24 cellular contexts compared by ENCODE assay signal in the genomic region with DNA sequence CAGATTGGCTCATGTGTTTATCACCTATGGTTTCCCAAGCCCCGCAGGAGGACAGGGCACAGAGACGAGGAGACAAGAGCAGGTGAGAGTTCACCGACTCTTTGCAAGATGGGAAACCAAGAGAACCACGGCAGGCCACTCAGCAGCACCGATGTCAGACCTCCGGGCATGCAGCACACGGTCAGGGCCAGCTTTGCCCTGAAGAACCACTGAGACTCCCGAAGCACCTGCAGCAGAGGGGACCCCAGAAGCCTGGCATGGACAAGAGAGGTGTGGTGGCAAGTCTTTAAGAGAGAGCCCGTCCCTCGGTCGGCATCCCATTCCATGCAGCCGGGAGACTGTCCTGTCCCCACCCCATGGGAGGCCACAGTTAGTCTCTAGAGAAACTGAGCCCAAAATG.
"Had no signal": no experiment of that assay in that cellular context is flagged by ENCODE, and none has a peak within 500 bp of the region (broad histone marks: within the 10 kb centered on the region; RNA-seq: fewer than 3 reads in every experiment).

No MANE protein-coding gene starts in this region.

- H3K27me3 ChIP-seq: ascending aorta, body of pancreas, MG63 had no signal

- H3K9me3 Mint-ChIP-seq: activated naive CD4-positive, alpha-beta T cell treated with anti-CD3 and anti-CD28 coated beads, Interleukin-2, amount 50 U/mL, for 72 hours; activated naive CD8-positive, alpha-beta T cell treated with anti-CD3 and anti-CD28 coated beads, Interleukin-2, amount 50 U/mL, for 24 hours had no signal

- H3K36me3 ChIP-seq: ascending aorta, MG63 had no signal

- H3K27ac Mint-ChIP-seq: activated CD4-positive, alpha-beta T cell treated with anti-CD3 and anti-CD28 coated beads for 36 hours; activated CD8-positive, alpha-beta T cell treated with anti-CD3 and anti-CD28 coated beads, Interleukin-2, amount 10 ng/mL, durations not matched to agents 7 days and 5 days; activated naive CD8-positive, alpha-beta T cell treated with anti-CD3 and anti-CD28 coated beads, Interleukin-2, amount 50 U/mL, for 24 hours had no signal

- ATAC-seq: activated CD4-positive, alpha-beta T cell treated with anti-CD3 and anti-CD28 coated beads for 36 hours; activated CD8-positive, alpha-beta T cell treated with anti-CD3 and anti-CD28 coated beads, Interleukin-2, amount 10 ng/mL, durations not matched to agents 7 days and 5 days; activated naive CD4-positive, alpha-beta T cell treated with anti-CD3 and anti-CD28 coated beads, Interleukin-2, amount 50 U/mL, for 72 hours; activated naive CD8-positive, alpha-beta T cell treated with anti-CD3 and anti-CD28 coated beads, Interleukin-2, amount 50 U/mL, for 24 hours; body of pancreas; Panc1 had no signal

- H3K4me3 ChIP-seq: ascending aorta, body of pancreas, MG63, SK-N-MC had no signal

- DNase-seq: activated CD4-positive, alpha-beta T cell treated with anti-CD3 and anti-CD28 coated beads for 36 hours; activated CD4-positive, CD25-positive, alpha-beta regulatory T cell; activated CD8-positive, alpha-beta T cell treated with anti-CD3 and anti-CD28 coated beads, Interleukin-2, amount 10 ng/mL, durations not matched to agents 7 days and 5 days; activated naive CD8-positive, alpha-beta T cell treated with anti-CD3 and anti-CD28 coated beads, Interleukin-2, amount 50 U/mL, for 24 hours; activated T-cell treated with anti-CD3 and anti-CD28 coated beads, Interleukin-2, amount 50 U/mL, for 48 hours; amniotic stem cell; body of pancreas; central memory CD4-positive, alpha-beta T cell; MG63; MV-4-11; NCI-H1105; NCI-H1436 treated with DMSO at 0.1 percent for 48 hours; NCI-H187; NCI-H2081; NCI-H510A treated with DMSO at 0.1 percent for 48 hours; NCI-H69; NK-92 treated with Interleukin-12 subunit alpha and Interleukin-12 subunit beta, amount 100 ng/mL, for 24 hours; OCI-M1; SW 1271; T-helper 9 cell had no signal

- H3K4me1 Mint-ChIP-seq: activated CD4-positive, alpha-beta T cell treated with anti-CD3 and anti-CD28 coated beads for 36 hours; activated naive CD8-positive, alpha-beta T cell treated with anti-CD3 and anti-CD28 coated beads, Interleukin-2, amount 50 U/mL, for 24 hours had no signal

- H3K27ac ChIP-seq: ascending aorta, body of pancreas, SK-N-MC had no signal

- H3K36me3 Mint-ChIP-seq: activated naive CD4-positive, alpha-beta T cell treated with anti-CD3 and anti-CD28 coated beads, Interleukin-2, amount 50 U/mL, for 72 hours had no signal

- H3K9me3 ChIP-seq: ascending aorta, body of pancreas had no signal

- H3K4me3 Mint-ChIP-seq: activated CD4-positive, alpha-beta T cell treated with anti-CD3 and anti-CD28 coated beads for 36 hours; activated CD8-positive, alpha-beta T cell treated with anti-CD3 and anti-CD28 coated beads, Interleukin-2, amount 10 ng/mL, durations not matched to agents 7 days and 5 days; activated naive CD8-positive, alpha-beta T cell treated with anti-CD3 and anti-CD28 coated beads, Interleukin-2, amount 50 U/mL, for 24 hours had no signal

- H3K27me3 Mint-ChIP-seq: activated CD4-positive, alpha-beta T cell treated with anti-CD3 and anti-CD28 coated beads for 36 hours; activated naive CD8-positive, alpha-beta T cell treated with anti-CD3 and anti-CD28 coated beads, Interleukin-2, amount 50 U/mL, for 24 hours had no signal
